ENCODE assay signal across 1 cellular context in genomic region chr9:73165911-73166310, GRCh38.
TF ChIP-seq lines count a peak whose summit lies in the region.

No MANE protein-coding gene starts in this region.

TF ChIP-seq in K562, 482 proteins besides CTCF, POLR2A, EP300 and RAD21 (continued from another document):
- TF ChIP-seq RBM22 (IDR thresholded peaks at IDR 0.05; ENCODE audit: low read depth, low read length, poor library complexity, severe bottlenecking) (peak; percentile 71), MEIS2 (IDR thresholded peaks at IDR 0.05; ENCODE audit: partially characterized antibody) (no peak)
